8 cellular contexts compared by ENCODE assay signal in genomic region chr6:108592371-108593337, GRCh38. TPM values are rescaled to one million over a fixed set of nuclear protein-coding genes. Genes with fewer than 3 reads are reported as not detected.
A peak's percentile ranks its signal among the peaks of the same experiment; 100 is the strongest.
DNase-seq lines count a peak whose midpoint lies in the region; ATAC-seq, FAIRE-seq and TF ChIP-seq lines count a peak whose summit lies in the region.

No MANE protein-coding gene starts in this region.

- H3K79me2 ChIP-seq in ACC112 (ENCODE audit: control insufficient read depth, insufficient read depth, low read length, unreplicated experiment) (peaks cover 94% of the 10 kb centered on the region), K562 (ENCODE audit: control insufficient read depth, insufficient read depth, low read length) (peaks cover 25% of the 10 kb centered on the region)

- H3K36me3 Mint-ChIP-seq in mesothelial cell of epicardium: no peaks in the 10 kb centered on the region
- H3K36me3 Mint-ChIP-seq in glutamatergic neuron (ENCODE audit: unreplicated experiment): no peaks in the 10 kb centered on the region

- no peak for TF ChIP-seq EP300 in K562 (IDR thresholded peaks at IDR 0.05; ENCODE audit: low read length)

- no peaks in the 10 kb centered on the region for H3K9me1 ChIP-seq in K562 (ENCODE audit: control insufficient read depth, insufficient read depth, low read length)

- no peaks in the 10 kb centered on the region for H4K20me1 ChIP-seq in K562 (replicated peaks; ENCODE audit: control insufficient read depth, insufficient read depth, low read length)

- DNase-seq in RWPE2 (ENCODE audit: low spot score) (no peak), K562 (ENCODE audit: extremely low read depth in 1 of 4, low spot score in 3 of 4) (peak; percentile 25 to 60 (median 42)), mesothelial cell of epicardium (ENCODE audit: low spot score in 2 of 2, unreplicated experiment in 2 of 2) (no peak), testis (no peak), glutamatergic neuron (no peak)

- POLR2A ChIA-PET in K562 (lab: Yijun Ruan, JAX): interaction anchor here (0.6 to 0.8 kb wide), 4 partner anchors 32 to 550 kb away, joined by 3 to 4 read pairs (median 4); partner anchors contain the start of gene FOXO3

- peaks cover 84% of the 10 kb centered on the region for H3K4me1 Mint-ChIP-seq in mesothelial cell of epicardium
- peaks cover 19% of the 10 kb centered on the region for H3K4me1 Mint-ChIP-seq in glutamatergic neuron (ENCODE audit: low read depth, unreplicated experiment)

- H3K4me3 Mint-ChIP-seq in mesothelial cell of epicardium (no peak overlapping the region), glutamatergic neuron (ENCODE audit: unreplicated experiment) (no peak overlapping the region)

- H3K9ac ChIP-seq in K562 (ENCODE audit: insufficient read depth in 1 of 2, low read depth in 2 of 2, low read length in 2 of 2): no peak overlapping the region

- H3K4me3 ChIP-seq in ACC112 (ENCODE audit: low read depth, low read length) (peak overlapping the region; percentile 54), RWPE2 (ENCODE audit: severe bottlenecking) (no peak overlapping the region), K562 (no peak overlapping the region), testis (no peak overlapping the region)

- WGBS in K562 (ENCODE audit: insufficient coverage, low coverage, missing lambda C conversion rate): 22% methylated on average over 10 of the region's 10 CpGs
- 37 to 42% methylated on average over 10 of the region's 10 CpGs for WGBS in testis, 2 donors

- intact Hi-C loops in K562 (cut with micrococcal nuclease): no loop called here
- intact Hi-C loops in testis (cut with DNase I; ENCODE audit: low total_unique reads): loop anchor here (10.0 kb wide), 1 partner anchor 62 kb away; no protein-coding TSS in a partner anchor

- H3K27ac ChIP-seq in ACC112 (ENCODE audit: low read depth, low read length) (peak overlapping the region; percentile 89), RWPE2 (ENCODE audit: poor library complexity, severe bottlenecking) (peak overlapping the region; percentile 93), K562 (ENCODE audit: extremely low read depth, low read depth, low read length) (no peak overlapping the region), testis (peak overlapping the region; percentile 16 to 73)

- TF ChIP-seq CTCF in RWPE2 (IDR thresholded peaks at IDR 0.05; ENCODE audit: poor library complexity, severe bottlenecking) (no peak), K562 (IDR thresholded peaks at IDR 0.05 in 2 of 3, conservative IDR thresholded peaks at IDR 0.05 in 1 of 3; ENCODE audit: insufficient read depth in 2 of 3, low read depth in 1 of 3, low read length in 3 of 3) (no peak), mesothelial cell of epicardium (IDR thresholded peaks at IDR 0.05; ENCODE audit: unreplicated experiment) (no peak), testis (IDR thresholded peaks at IDR 0.05) (no peak), glutamatergic neuron (IDR thresholded peaks at IDR 0.05; ENCODE audit: partially characterized antibody, unreplicated experiment) (no peak)

- no peak for TF ChIP-seq POLR2A in K562 (conservative IDR thresholded peaks at IDR 0.05)
- no peak for TF ChIP-seq POLR2A in testis (IDR thresholded peaks at IDR 0.05)

- ATAC-seq in GM18868 (IDR thresholded peaks at IDR 0.05; ENCODE audit: unreplicated experiment) (peak; percentile 82), HG03095 (IDR thresholded peaks at IDR 0.05; ENCODE audit: unreplicated experiment) (peak; percentile 83), RWPE2 (ENCODE audit: low read depth) (no peak), K562 (peak; percentile 67)

- H3K9me3 ChIP-seq in RWPE2 (ENCODE audit: severe bottlenecking) (no peaks in the 10 kb centered on the region), K562 (replicated peaks; ENCODE audit: control insufficient read depth, insufficient read depth, low read depth, low read length) (no peaks in the 10 kb centered on the region), testis (no peaks in the 10 kb centered on the region)

- peak; percentile 26 for FAIRE-seq in K562 (lab: Jason Lieb, UNC)

- in situ Hi-C loops in K562 (cut with MboI): no loop called here

- 0 out of 4 replicates have a peak, but pooled peaks of 1 of the 2 experiments have one; percentile 3 for TF ChIP-seq RAD21 in K562 (CRISPR knock-in tag; conservative IDR thresholded peaks at IDR 0.05 in 1 of 2, IDR thresholded peaks at IDR 0.05 in 1 of 2)

- no peaks in the 10 kb centered on the region for H3K36me3 ChIP-seq in ACC112 (ENCODE audit: insufficient read depth, low read length)
- H3K36me3 ChIP-seq in RWPE2 (ENCODE audit: low read depth): peaks cover 15% of the 10 kb centered on the region
- H3K36me3 ChIP-seq in K562 (ENCODE audit: control insufficient read depth, insufficient read depth, low read length): no peaks in the 10 kb centered on the region
- no peaks in the 10 kb centered on the region for H3K36me3 ChIP-seq in testis (ENCODE audit: low read depth, missing control alignments)

- CTCF ChIA-PET in K562 (lab: Yijun Ruan, JAX; ENCODE audit: low intra/inter-chr PET ratio): no interaction called here

- H2AFZ ChIP-seq in ACC112 (ENCODE audit: low read length, unreplicated experiment) (no peak overlapping the region), K562 (ENCODE audit: low read depth, low read length) (peak overlapping the region; percentile 16; the same call in 1 of the 2 replicates)

- H3K27ac Mint-ChIP-seq in mesothelial cell of epicardium (peak overlapping the region; percentile 78), glutamatergic neuron (ENCODE audit: unreplicated experiment) (no peak overlapping the region)

- BruUV-seq in K562 (replicated peaks; lab: Mats Ljungman, UMichigan): no TSS peak

- H3K9me3 Mint-ChIP-seq in mesothelial cell of epicardium: no peaks in the 10 kb centered on the region
- H3K9me3 Mint-ChIP-seq in glutamatergic neuron (ENCODE audit: unreplicated experiment): no peaks in the 10 kb centered on the region

- H3K27me3 Mint-ChIP-seq in mesothelial cell of epicardium (ENCODE audit: low read depth) (no peaks in the 10 kb centered on the region), glutamatergic neuron (ENCODE audit: unreplicated experiment) (no peaks in the 10 kb centered on the region)

- H3K4me2 ChIP-seq in K562 (ENCODE audit: insufficient read depth, low read length): peak overlapping the region; percentile 29; the same call in 1 of the 2 replicates

- H3K4me1 ChIP-seq in ACC112 (ENCODE audit: control insufficient read depth, insufficient read depth, low read length, unreplicated experiment): peaks cover 84% of the 10 kb centered on the region
- peaks cover 93% of the 10 kb centered on the region for H3K4me1 ChIP-seq in RWPE2 (ENCODE audit: insufficient read depth, poor library complexity, severe bottlenecking)
- peaks cover 12 to 46% of the 10 kb centered on the region in 2 experiments for H3K4me1 ChIP-seq in K562 (replicated peaks in 1 of 2; ENCODE audit: control insufficient read depth in 2 of 2, insufficient read depth in 2 of 2, low read length in 2 of 2)
- peaks cover 80% of the 10 kb centered on the region for H3K4me1 ChIP-seq in testis

- H3K27me3 ChIP-seq in ACC112 (ENCODE audit: insufficient read depth, low read length) (no peaks in the 10 kb centered on the region), RWPE2 (ENCODE audit: insufficient read depth, poor library complexity, severe bottlenecking) (no peaks in the 10 kb centered on the region), K562 (ENCODE audit: control insufficient read depth in 2 of 2, insufficient read depth in 2 of 2, low read length in 2 of 2) (no peaks in the 10 kb centered on the region), testis (no peaks in the 10 kb centered on the region)

RNA-seq across cellular contexts. Expression of gene FOXO3, which starts 31.9 kb away (rescaled TPM):
- 9.3 and 13.8 TPM in 2 replicates for total RNA-seq in K562 (2011; cell fraction: chromatin; rRNA removed; ENCODE audit: low replicate concordance)
- total RNA-seq in K562 (2011; cell fraction: nucleolus; rRNA removed): 7.5 and 7.6 TPM in 2 replicates
- 7.3 and 7.9 TPM in 2 replicates for total RNA-seq in K562 (2011; cell fraction: nucleoplasm; rRNA removed)
- total RNA-seq in K562 (2014; rRNA removed): 6.0 and 7.3 TPM in 2 replicates
- 6.8 and 8.9 TPM in 2 replicates for total RNA-seq in K562 (2014; rRNA removed; fragmentation: Illumina TruSeq; extraction: Trizol)
- 5.2 and 5.3 TPM in 2 replicates for total RNA-seq in K562 (2015; rRNA removed; fragmentation: Illumina TruSeq; extraction: Trizol)
- 10.6 and 14.6 TPM in 2 replicates for total RNA-seq in K562 (2021)
- 5.8 and 8.4 TPM in 2 replicates for polyA plus RNA-seq in K562 (2011; rRNA removed)
- 8.5 and 8.7 TPM in 2 replicates for polyA plus RNA-seq in K562 (2011; cell fraction: cytosol; rRNA removed)
- polyA plus RNA-seq in K562 (2011; cell fraction: nucleus; rRNA removed): 5.1 and 6.3 TPM in 2 replicates
- polyA plus RNA-seq in K562 (2012): 7.3 and 9.4 TPM in 2 replicates
- polyA plus RNA-seq in K562 (2014; fragmentation: Illumina TruSeq; extraction: Trizol): 9.4 and 11.0 TPM in 2 replicates
- 1 to 10 TPM; 3.0 to 4.7 TPM for polyA plus RNA-seq in K562 (2014; fragmentation: Nextera tagmentation; extraction: Ambion mirVana)
- polyA plus RNA-seq in K562 (2014; rRNA removed): 5.2 and 6.4 TPM in 2 replicates
- polyA minus RNA-seq in K562 (2011; rRNA and poly(A)+ RNA removed): 23.3 and 23.7 TPM in 2 replicates
- polyA minus RNA-seq in K562 (2011; cell fraction: cytosol; rRNA and poly(A)+ RNA removed): 12.4 and 15.8 TPM in 2 replicates
- polyA minus RNA-seq in K562 (2011; cell fraction: nucleus; rRNA and poly(A)+ RNA removed): 8.8 and 12.3 TPM in 2 replicates
- 56.6 to 58.3 TPM (median 57.9 TPM) in 3 replicates for total RNA-seq in mesothelial cell of epicardium
- 100 to 1,000 TPM in 1 of 2 donors, 10 to 100 TPM in 1; 81.5 to 112 TPM for total RNA-seq in testis
- 27.5 TPM for polyA plus RNA-seq in testis (ENCODE audit: insufficient read depth, low read depth, low replicate concordance)
- 30.3 TPM for total RNA-seq in glutamatergic neuron (ENCODE audit: unreplicated experiment)

Comparison
In these comparisons a context has a peak if more than half of its experiments do, and no peak if none do; other contexts are left out.
1. DNase-seq: peak in K562 (4 of 4); none in RWPE2 (single experiment), mesothelial cell of epicardium (0 of 2), testis (single experiment) and glutamatergic neuron (single experiment).